In genomic region chrX:9147631-9148189, GRCh38 we compare ENCODE assay signal across 22 cellular contexts.
DNase-seq lines count a peak whose midpoint lies in the region; ATAC-seq, FAIRE-seq and TF ChIP-seq lines count a peak whose summit lies in the region.
"Had no signal": no experiment of that assay in that cellular context is flagged by ENCODE, and none has a peak within 500 bp of the region (broad histone marks: within the 10 kb centered on the region; RNA-seq: fewer than 3 reads in every experiment).

No MANE protein-coding gene starts in this region.

- H2AK5ac ChIP-seq in IMR-90 (ENCODE audit: low read depth, low read length) (no peak overlapping the region), mesendoderm (ENCODE audit: low read length) (no peak overlapping the region)

- POLR2A ChIA-PET in IMR-90 (lab: Charles Lee; ENCODE audit: unreplicated experiment), result no interaction called here
- POLR2A ChIA-PET in endothelial cell of umbilical vein (lab: Charles Lee), result no interaction called here

- H3K4me1 Mint-ChIP-seq in nephron progenitor cell, result peaks cover 60% of the 10 kb centered on the region
- H3K4me1 Mint-ChIP-seq: activated naive CD4-positive, alpha-beta T cell treated with anti-CD3 and anti-CD28 coated beads, Interleukin-2, amount 50 U/mL, for 24 hours had no signal

- FAIRE-seq in endothelial cell of umbilical vein (lab: Jason Lieb, UNC), result peak; percentile 53

- H3K36me3 Mint-ChIP-seq in nephron progenitor cell (ENCODE audit: low read depth), result peaks cover 6% of the 10 kb centered on the region
- H3K36me3 Mint-ChIP-seq: activated naive CD4-positive, alpha-beta T cell treated with anti-CD3 and anti-CD28 coated beads, Interleukin-2, amount 50 U/mL, for 24 hours had no signal

- no peak for TF ChIP-seq CTCF in IMR-90 (conservative IDR thresholded peaks at IDR 0.05; ENCODE audit: low read depth, low read length)
- no peak for TF ChIP-seq CTCF in endothelial cell of umbilical vein (IDR thresholded peaks at IDR 0.05; ENCODE audit: extremely low read depth in 1 of 2, insufficient read depth in 1 of 2, low read depth in 1 of 2, low read length in 2 of 2)
- TF ChIP-seq CTCF in vagina (IDR thresholded peaks at IDR 0.05), result no peak
- no peak for TF ChIP-seq CTCF in nephron progenitor cell (IDR thresholded peaks at IDR 0.05)

- H3K18ac ChIP-seq in IMR-90 (ENCODE audit: low read depth, low read length) (peak overlapping the region; percentile 85), mesendoderm (ENCODE audit: low read length) (peak overlapping the region; percentile 39)

- H3K27ac ChIP-seq in IMR-90 (ENCODE audit: insufficient read depth, low read length) (peak overlapping the region; percentile 96), endothelial cell of umbilical vein (ENCODE audit: insufficient read depth, low read depth, low read length) (no peak overlapping the region), mesendoderm (ENCODE audit: low read depth, low read length) (peak overlapping the region; percentile 51), vagina (peak overlapping the region; percentile 42)
- H3K27ac ChIP-seq: coronary artery, ovary had no signal

- H2BK15ac ChIP-seq in IMR-90 (ENCODE audit: low read depth, low read length), result no peak overlapping the region
- no peak overlapping the region for H2BK15ac ChIP-seq in mesendoderm (replicated peaks; ENCODE audit: low read depth)

- H3K56ac ChIP-seq in IMR-90 (ENCODE audit: extremely low read depth, insufficient read depth, low read length), result no peak overlapping the region
- peak overlapping the region; percentile 34 for H3K56ac ChIP-seq in mesendoderm (ENCODE audit: low read length)

- peak overlapping the region; percentile 65; the same call in 1 of the 2 replicates for H2BK120ac ChIP-seq in IMR-90 (ENCODE audit: low read depth, low read length)
- no peak overlapping the region for H2BK120ac ChIP-seq in mesendoderm (ENCODE audit: low read depth, low read length)

- BruUV-seq in IMR-90 (replicated peaks; lab: Mats Ljungman, UMichigan) (no TSS peak), endothelial cell of umbilical vein (replicated peaks; lab: Mats Ljungman, UMichigan) (no TSS peak)

- H3K4me2 ChIP-seq in IMR-90 (ENCODE audit: low read depth, low read length) (no peak overlapping the region), endothelial cell of umbilical vein (ENCODE audit: insufficient read depth, low read length) (no peak overlapping the region), mesendoderm (ENCODE audit: low read length) (no peak overlapping the region)

- H3K4me3 ChIP-seq in IMR-90 (ENCODE audit: insufficient read depth, low read depth, low read length), result no peak overlapping the region
- H3K4me3 ChIP-seq in endothelial cell of umbilical vein (replicated peaks in 1 of 3; ENCODE audit: insufficient read depth in 1 of 3, low read depth in 1 of 3, low read length in 3 of 3), result no peak overlapping the region
- H3K4me3 ChIP-seq in mesendoderm (ENCODE audit: low read length), result no peak overlapping the region
- no peak overlapping the region for H3K4me3 ChIP-seq in vagina
- H3K4me3 ChIP-seq: coronary artery, ovary, sigmoid colon, transverse colon had no signal

- H3K23ac ChIP-seq in IMR-90 (ENCODE audit: low read depth, low read length), result no peak overlapping the region
- H3K23ac ChIP-seq in mesendoderm (ENCODE audit: low read length), result no peak overlapping the region

- CTCF ChIA-PET in IMR-90 (lab: Yijun Ruan, JAX), result interaction anchor here (0.6 kb wide), 1 partner anchor 334 kb away, joined by 6 read pairs; no protein-coding TSS in a partner anchor
- CTCF ChIA-PET in endothelial cell of umbilical vein (lab: Charles Lee), result no interaction called here

- H3K4me3 Mint-ChIP-seq in nephron progenitor cell, result no peak overlapping the region
- H3K4me3 Mint-ChIP-seq: activated naive CD4-positive, alpha-beta T cell treated with anti-CD3 and anti-CD28 coated beads, Interleukin-2, amount 50 U/mL, for 24 hours; B cell had no signal

- H3K9me1 ChIP-seq in IMR-90 (ENCODE audit: insufficient read depth, low read length) (0 out of 2 replicates have a peak, but pooled peaks cover 2% of the 10 kb centered on the region), endothelial cell of umbilical vein (replicated peaks; ENCODE audit: control insufficient read depth, extremely low read depth, insufficient read depth, low read length) (no peaks in the 10 kb centered on the region)

- H3K9me3 Mint-ChIP-seq in nephron progenitor cell, result peaks cover 44% of the 10 kb centered on the region
- H3K9me3 Mint-ChIP-seq: activated naive CD4-positive, alpha-beta T cell treated with anti-CD3 and anti-CD28 coated beads, Interleukin-2, amount 50 U/mL, for 24 hours had no signal

- no peaks in the 10 kb centered on the region for H3K79me1 ChIP-seq in IMR-90 (ENCODE audit: low read depth in 1 of 2, low read length in 2 of 2)
- no peaks in the 10 kb centered on the region for H3K79me1 ChIP-seq in mesendoderm (ENCODE audit: low read length)

- H3K14ac ChIP-seq in IMR-90 (replicated peaks; ENCODE audit: low read depth, low read length), result peak overlapping the region; percentile 37; the same call in 1 of the 2 replicates

- no peak overlapping the region for H2AK9ac ChIP-seq in IMR-90 (replicated peaks; ENCODE audit: low read depth, low read length, poor library complexity)

- H2AFZ ChIP-seq in IMR-90 (replicated peaks; ENCODE audit: low read length, poor library complexity) (no peak overlapping the region), endothelial cell of umbilical vein (ENCODE audit: low read depth, low read length) (no peak overlapping the region)

- TF ChIP-seq RAD21 in IMR-90 (IDR thresholded peaks at IDR 0.05; ENCODE audit: low read length), result no peak

- H3K9me3 ChIP-seq in IMR-90 (ENCODE audit: control insufficient read depth, insufficient read depth, low read length) (no peaks in the 10 kb centered on the region), endothelial cell of umbilical vein (replicated peaks; ENCODE audit: control insufficient read depth, insufficient read depth, low read length) (no peaks in the 10 kb centered on the region), vagina (no peaks in the 10 kb centered on the region)
- H3K9me3 ChIP-seq: Caco-2, ovary, sigmoid colon, transverse colon had no signal

- ATAC-seq in IMR-90 (ENCODE audit: low read depth), result no peak
- no peak for ATAC-seq in Right ventricle myocardium superior (ENCODE audit: poor library complexity)
- ATAC-seq: HCT116 had no signal

- H3K27me3 Mint-ChIP-seq in nephron progenitor cell (ENCODE audit: low read depth, poor library complexity), result no peaks in the 10 kb centered on the region
- H3K27me3 Mint-ChIP-seq: activated naive CD4-positive, alpha-beta T cell treated with anti-CD3 and anti-CD28 coated beads, Interleukin-2, amount 50 U/mL, for 24 hours had no signal

- 0 out of 2 replicates have a peak overlapping the region, but pooled peaks have one; percentile 36 for H2BK20ac ChIP-seq in IMR-90 (ENCODE audit: low read depth, low read length)

- H3K9ac ChIP-seq in IMR-90 (ENCODE audit: low read depth, low read length) (no peak overlapping the region; the same call in 1 of the 2 replicates), endothelial cell of umbilical vein (replicated peaks; ENCODE audit: extremely low read depth, insufficient read depth, low read length) (no peak overlapping the region), mesendoderm (ENCODE audit: low read length) (no peak overlapping the region)

- H4K20me1 ChIP-seq in IMR-90 (ENCODE audit: insufficient read depth, low read length) (no peaks in the 10 kb centered on the region), endothelial cell of umbilical vein (replicated peaks; ENCODE audit: control insufficient read depth, extremely low read depth, insufficient read depth, low read length) (no peaks in the 10 kb centered on the region)

- DNase-seq in IMR-90 (no peak), endothelial cell of umbilical vein (ENCODE audit: low read depth, low spot score) (peak; percentile 7), mesendoderm (peak; percentile 40), vagina (ENCODE audit: extremely low spot score in 2 of 2) (no peak), SIG-M5 (lab: John Stamatoyannopoulos, UW) (no peak), Right ventricle myocardium superior (no peak), nephron progenitor cell (no peak)
- DNase-seq: activated CD4-positive, CD25-positive, alpha-beta regulatory T cell treated with anti-CD3 and anti-CD28 coated beads, Interleukin-2, amount 50 U/mL, for 72 hours; activated T-cell treated with anti-CD3 and anti-CD28 coated beads, Interleukin-2, amount 50 U/mL, for 48 hours; Caco-2; foreskin fibroblast; NCI-H187 treated with DMSO at 0.1 percent for 48 hours; NCI-H345; sigmoid colon; stimulated activated CD4-positive, alpha-beta T cell treated with anti-CD3 and anti-CD28 coated beads, Interleukin-1b, Interleukin-23, amount 100 ng/mL, for 48 hours; stimulated activated naive CD4-positive, alpha-beta T cell treated with Interleukin-2 at 50 U/mL for 16 hours; transverse colon had no signal

- H4K5ac ChIP-seq in IMR-90 (ENCODE audit: low read depth, low read length), result peak overlapping the region; percentile 36; the same call in 1 of the 2 replicates
- no peak overlapping the region for H4K5ac ChIP-seq in mesendoderm (ENCODE audit: low read length)

- no peaks in the 10 kb centered on the region for H3K79me2 ChIP-seq in endothelial cell of umbilical vein (ENCODE audit: control insufficient read depth, insufficient read depth, low read length)
- no peaks in the 10 kb centered on the region for H3K79me2 ChIP-seq in mesendoderm (ENCODE audit: control insufficient read depth, insufficient read depth, low read length)

- TF ChIP-seq POLR2A in IMR-90 (IDR thresholded peaks at IDR 0.05; ENCODE audit: low read depth, low read length) (no peak), endothelial cell of umbilical vein (IDR thresholded peaks at IDR 0.05; ENCODE audit: low read depth, low read length) (no peak), vagina (IDR thresholded peaks at IDR 0.05) (no peak)

- dilution Hi-C loops in IMR-90 (cut with HindIII; ENCODE audit: low sequenced_read_pairs, unreplicated experiment) (no loop called here), endothelial cell of umbilical vein (cut with MboI; ENCODE audit: extremely low pct_ligation_motif_present, low sequenced_read_pairs) (no loop called here)

- intact Hi-C loops in IMR-90 (cut with micrococcal nuclease) (loop anchor here (2.0 to 5.0 kb wide), 3 partner anchors 175 to 315 kb away; no protein-coding TSS in a partner anchor), endothelial cell of umbilical vein (cut with micrococcal nuclease) (no loop called here), vagina (cut with DNase I) (no loop called here), Right ventricle myocardium superior (cut with DNase I) (no loop called here)

- H3K27me3 ChIP-seq in IMR-90 (ENCODE audit: control insufficient read depth, insufficient read depth, low read length), result no peaks in the 10 kb centered on the region
- peaks cover 0 to 2% of the 10 kb centered on the region in 2 experiments for H3K27me3 ChIP-seq in endothelial cell of umbilical vein (ENCODE audit: control insufficient read depth in 2 of 2, insufficient read depth in 2 of 2, low read length in 2 of 2)
- H3K27me3 ChIP-seq in mesendoderm (ENCODE audit: insufficient read depth, low read length, poor library complexity), result no peaks in the 10 kb centered on the region
- H3K27me3 ChIP-seq in vagina, result no peaks in the 10 kb centered on the region
- H3K27me3 ChIP-seq: ovary, sigmoid colon, transverse colon had no signal

- WGBS in IMR-90 (ENCODE audit: extremely low coverage in 2 of 2, insufficient read length in 1 of 2), 2 experiments, result 30% methylated on average over 3 of the region's 9 CpGs; no CpG with 5 or more reads in 1 of the 2 experiments
- no CpG with 5 or more reads among the region's 9 CpGs for WGBS in mesendoderm (ENCODE audit: extremely low coverage, insufficient coverage, low lambda C conversion rate)

- H3K4me1 ChIP-seq in IMR-90 (ENCODE audit: control insufficient read depth, insufficient read depth, low read length), result peaks cover 11% of the 10 kb centered on the region
- no peaks in the 10 kb centered on the region for H3K4me1 ChIP-seq in endothelial cell of umbilical vein (ENCODE audit: control insufficient read depth, extremely low read depth, insufficient read depth, low read length)
- no peaks in the 10 kb centered on the region for H3K4me1 ChIP-seq in mesendoderm (ENCODE audit: control insufficient read depth, low read depth, low read length)
- no peaks in the 10 kb centered on the region for H3K4me1 ChIP-seq in vagina
- H3K4me1 ChIP-seq: Caco-2, transverse colon had no signal

- H3K36me3 ChIP-seq in IMR-90 (ENCODE audit: control insufficient read depth, insufficient read depth, low read length) (no peaks in the 10 kb centered on the region), endothelial cell of umbilical vein (ENCODE audit: control insufficient read depth in 2 of 2, extremely low read depth in 1 of 2, insufficient read depth in 2 of 2, low read length in 2 of 2) (no peaks in the 10 kb centered on the region), mesendoderm (ENCODE audit: control insufficient read depth, insufficient read depth, low read length) (no peaks in the 10 kb centered on the region), vagina (no peaks in the 10 kb centered on the region)
- H3K36me3 ChIP-seq: ovary, sigmoid colon, transverse colon had no signal

- H3K27ac Mint-ChIP-seq in nephron progenitor cell, result no peak overlapping the region
- H3K27ac Mint-ChIP-seq: activated naive CD4-positive, alpha-beta T cell treated with anti-CD3 and anti-CD28 coated beads, Interleukin-2, amount 50 U/mL, for 24 hours; B cell had no signal

- peak overlapping the region; percentile 35; the same call in 1 of the 2 replicates for H3K4ac ChIP-seq in IMR-90 (ENCODE audit: low read depth, low read length)
- H3K4ac ChIP-seq in mesendoderm (ENCODE audit: low read depth, low read length), result no peak overlapping the region

- 0 out of 2 replicates have a peak overlapping the region, but pooled peaks have one; percentile 27 for H4K91ac ChIP-seq in IMR-90 (ENCODE audit: insufficient read depth, low read depth, low read length)

- in situ Hi-C loops in IMR-90 (cut with MboI; ENCODE audit: low sequenced_read_pairs), result no loop called here

- peak overlapping the region; percentile 34 for H2BK5ac ChIP-seq in IMR-90 (ENCODE audit: low read depth, low read length, poor library complexity, severe bottlenecking)
- no peak overlapping the region for H2BK5ac ChIP-seq in mesendoderm (ENCODE audit: low read length)

- H4K8ac ChIP-seq in IMR-90 (ENCODE audit: low read depth in 2 of 2, low read length in 2 of 2) (peak overlapping the region; percentile 7 to 66; a peak in 3 of 4 replicates), mesendoderm (ENCODE audit: low read depth, low read length) (no peak overlapping the region)

Comparison
In these comparisons a context has a peak if more than half of its experiments do, and no peak if none do; other contexts are left out.
1. DNase-seq: peak in endothelial cell of umbilical vein (single experiment) and mesendoderm (single experiment); none in IMR-90 (single experiment), vagina (0 of 2), SIG-M5 (single experiment), Right ventricle myocardium superior (single experiment) and nephron progenitor cell (single experiment).